ENCODE assay signal across 23 cellular contexts in genomic region chr15:101373580-101373979, GRCh38.
"Had no signal": no experiment of that assay in that cellular context is flagged by ENCODE, and none has a peak within 500 bp of the region (broad histone marks: within the 10 kb centered on the region; RNA-seq: fewer than 3 reads in every experiment).

No MANE protein-coding gene starts in this region.

- H3K4me1 Mint-ChIP-seq: stimulated activated memory B cell treated with anti-CD40 and anti-IgM and Interleukin-4, amounts not matched to agents 10 μg/mL and 1 μg/mL and 100 μg/mL, for 72 hours had no signal

- H3K79me2 ChIP-seq: hepatocyte, parathyroid adenoma had no signal

- H3K4me3 Mint-ChIP-seq: natural killer cell treated with Interleukin-12 subunit alpha and Interleukin-12 subunit beta and Interleukin-15 and Interleukin-18, amount 100 ng/mL, for 72 hours; stimulated activated memory B cell treated with anti-CD40 and anti-IgM and Interleukin-4, amounts not matched to agents 10 μg/mL and 1 μg/mL and 100 μg/mL, for 72 hours; stimulated activated naive CD8-positive, alpha-beta T cell treated with anti-CD3 and anti-CD28 coated beads, Interleukin-15, Interleukin-2, amounts not matched to agents 100 ng/mL and 50 ng/mL, for 24 hours had no signal

- H3K9me3 ChIP-seq: psoas muscle, spleen, tibial artery, upper lobe of left lung, uterus had no signal

- H3K4me1 ChIP-seq: parathyroid adenoma, psoas muscle, uterus had no signal

- H3K4me3 ChIP-seq: dorsolateral prefrontal cortex, hepatocyte, lung, psoas muscle, spleen, tibial artery, upper lobe of left lung, uterus had no signal

- H2AFZ ChIP-seq: hepatocyte, parathyroid adenoma had no signal

- H3K9ac ChIP-seq: parathyroid adenoma had no signal

- H3K27me3 ChIP-seq: dorsolateral prefrontal cortex, hepatocyte, upper lobe of left lung, uterus had no signal

- H3K9me3 Mint-ChIP-seq: natural killer cell treated with Interleukin-12 subunit alpha and Interleukin-12 subunit beta and Interleukin-15 and Interleukin-18, amount 100 ng/mL, for 72 hours; stimulated activated memory B cell treated with anti-CD40 and anti-IgM and Interleukin-4, amounts not matched to agents 10 μg/mL and 1 μg/mL and 100 μg/mL, for 72 hours; stimulated activated naive CD8-positive, alpha-beta T cell treated with anti-CD3 and anti-CD28 coated beads, Interleukin-15, Interleukin-2, amounts not matched to agents 100 ng/mL and 50 ng/mL, for 24 hours had no signal

- H3K36me3 ChIP-seq: tibial artery, upper lobe of left lung, uterus had no signal

- H3K27me3 Mint-ChIP-seq: stimulated activated naive CD8-positive, alpha-beta T cell treated with anti-CD3 and anti-CD28 coated beads, Interleukin-15, Interleukin-2, amounts not matched to agents 100 ng/mL and 50 ng/mL, for 24 hours had no signal

- H3K27ac Mint-ChIP-seq: natural killer cell treated with Interleukin-12 subunit alpha and Interleukin-12 subunit beta and Interleukin-15 and Interleukin-18, amount 100 ng/mL, for 72 hours; stimulated activated memory B cell treated with anti-CD40 and anti-IgM and Interleukin-4, amounts not matched to agents 10 μg/mL and 1 μg/mL and 100 μg/mL, for 72 hours; stimulated activated naive CD8-positive, alpha-beta T cell treated with anti-CD3 and anti-CD28 coated beads, Interleukin-15, Interleukin-2, amounts not matched to agents 100 ng/mL and 50 ng/mL, for 24 hours had no signal

- DNase-seq: dorsolateral prefrontal cortex; effector CD8-positive, alpha-beta T cell; foreskin melanocyte; kidney; left ventricle myocardium superior; mesenchymal stem cell; midbrain; occipital lobe; spleen; stimulated activated CD4-positive, alpha-beta T cell treated with anti-CD3 and anti-CD28 coated beads, Interleukin-15, amount 100 ng/mL, for 24 hours; stimulated activated CD4-positive, alpha-beta T cell treated with anti-CD3 and anti-CD28 coated beads, Interleukin-1b, Interleukin-23, amount 100 ng/mL, for 48 hours; stimulated activated CD4-positive, alpha-beta T cell treated with anti-CD3 and anti-CD28 coated beads, Interleukin-4, amount 100 ng/mL, for 24 hours; tibial artery; upper lobe of left lung; uterus had no signal

- ATAC-seq: left ventricle myocardium superior; natural killer cell treated with Interleukin-12 subunit alpha and Interleukin-12 subunit beta and Interleukin-15 and Interleukin-18, amount 100 ng/mL, for 72 hours; psoas muscle; sciatic nerve; stimulated activated memory B cell treated with anti-CD40 and anti-IgM and Interleukin-4, amounts not matched to agents 10 μg/mL and 1 μg/mL and 100 μg/mL, for 72 hours had no signal

- H3K36me3 Mint-ChIP-seq: natural killer cell treated with Interleukin-12 subunit alpha and Interleukin-12 subunit beta and Interleukin-15 and Interleukin-18, amount 100 ng/mL, for 72 hours; stimulated activated memory B cell treated with anti-CD40 and anti-IgM and Interleukin-4, amounts not matched to agents 10 μg/mL and 1 μg/mL and 100 μg/mL, for 72 hours had no signal

- H3K27ac ChIP-seq: dorsolateral prefrontal cortex, hepatocyte, parathyroid adenoma, psoas muscle, spleen, tibial artery, upper lobe of left lung, uterus had no signal
